Comparison of ENCODE assay signal across 1 cellular context in genomic region chr18:67282796-67283195, GRCh38.
TF ChIP-seq lines count a peak whose summit lies in the region.

No MANE protein-coding gene starts in this region.

TF ChIP-seq in endothelial cell of umbilical vein, 7 proteins besides CTCF, POLR2A, EP300 and RAD21 (continued from another document):
- no peak for TF ChIP-seq MYC (IDR thresholded peaks at IDR 0.05; ENCODE audit: low read depth, low read length)
- TF ChIP-seq POLR2AphosphoS5 (IDR thresholded peaks at IDR 0.05; ENCODE audit: insufficient read depth, low read depth, low read length) = no peak
- TF ChIP-seq MAX (IDR thresholded peaks at IDR 0.05; ENCODE audit: insufficient read depth, insufficient read length) = no peak
- no peak for TF ChIP-seq FOS (IDR thresholded peaks at IDR 0.05; ENCODE audit: borderline replicate concordance, insufficient read depth, low read length)
- TF ChIP-seq GATA2 (IDR thresholded peaks at IDR 0.05; ENCODE audit: insufficient read depth, insufficient read length, low read depth, low read length) = no peak
- no peak for TF ChIP-seq EZH2 (IDR thresholded peaks at IDR 0.05; ENCODE audit: borderline replicate concordance, low read depth, low read length, severe bottlenecking)
TF ChIP-seq in endothelial cell of umbilical vein: peak in this region for 0.
